8 cellular contexts compared by ENCODE assay signal in genomic region chrX:37847733-37848197, GRCh38. TPM values are rescaled to one million over a fixed set of nuclear protein-coding genes. Genes with fewer than 3 reads are reported as not detected.
DNase-seq lines count a peak whose midpoint lies in the region; ATAC-seq and TF ChIP-seq lines count a peak whose summit lies in the region.

No MANE protein-coding gene starts in this region.

- TF ChIP-seq CTCF in OCI-LY1 (IDR thresholded peaks at IDR 0.05; ENCODE audit: low read length) (no peak), fibroblast of lung (conservative IDR thresholded peaks at IDR 0.05 in 1 of 2, IDR thresholded peaks at IDR 0.05 in 1 of 2; ENCODE audit: low read depth in 1 of 2, low read length in 2 of 2) (no peak)

- H3K9ac ChIP-seq in OCI-LY1 (ENCODE audit: low read length) (peak overlapping the region; percentile 82), fibroblast of lung (ENCODE audit: insufficient read depth, low read length) (peak overlapping the region; percentile 76)

- peaks cover 11% of the 10 kb centered on the region for H3K4me1 ChIP-seq in OCI-LY1 (ENCODE audit: insufficient read depth, low read length, severe bottlenecking)
- H3K4me1 ChIP-seq in fibroblast of lung (ENCODE audit: control insufficient read depth, extremely low read depth, insufficient read depth, low read length) = no peaks in the 10 kb centered on the region

- no peaks in the 10 kb centered on the region for H3K79me2 ChIP-seq in OCI-LY1 (ENCODE audit: insufficient read depth, low read length)
- H3K79me2 ChIP-seq in fibroblast of lung (ENCODE audit: control insufficient read depth, insufficient read depth, low read length) = no peaks in the 10 kb centered on the region

- H3K4me3 ChIP-seq in OCI-LY1 (ENCODE audit: low read depth, low read length, poor library complexity, severe bottlenecking) (peak overlapping the region; percentile 91), fibroblast of lung (replicated peaks in 1 of 4; ENCODE audit: control extremely low read depth in 1 of 4, insufficient read depth in 1 of 4, low read depth in 3 of 4, low read length in 4 of 4) (peak overlapping the region; percentile 58 to 71 (median 68)), skin epidermis (peak overlapping the region; percentile 53 to 78 (median 64))

- H3K27me3 ChIP-seq in OCI-LY1 (ENCODE audit: insufficient read depth, low read length) (no peaks in the 10 kb centered on the region), fibroblast of lung (ENCODE audit: control insufficient read depth, insufficient read depth, low read length) (no peaks in the 10 kb centered on the region)

- H3K9me3 ChIP-seq in OCI-LY1 (ENCODE audit: low read length) (no peaks in the 10 kb centered on the region), fibroblast of lung (ENCODE audit: control insufficient read depth, insufficient read depth, low read depth, low read length) (no peaks in the 10 kb centered on the region)

- no peaks in the 10 kb centered on the region for H3K9me2 ChIP-seq in OCI-LY1 (ENCODE audit: low read depth, low read length)

- H2AFZ ChIP-seq in OCI-LY1 (ENCODE audit: low read length) (peak overlapping the region; percentile 98; the same call in 1 of the 2 replicates), fibroblast of lung (ENCODE audit: low read length) (peak overlapping the region; percentile 83)

- H3K4me2 ChIP-seq in OCI-LY1 (ENCODE audit: low read length) (peak overlapping the region; percentile 72), fibroblast of lung (ENCODE audit: extremely low read depth, insufficient read depth, low read length) (peak overlapping the region; percentile 32)

- no peaks in the 10 kb centered on the region for H4K20me1 ChIP-seq in OCI-LY1 (ENCODE audit: insufficient read depth, low read length)
- no peaks in the 10 kb centered on the region for H4K20me1 ChIP-seq in fibroblast of lung (ENCODE audit: control insufficient read depth, extremely low read depth, insufficient read depth, low read length)

- ATAC-seq in GM19395 (IDR thresholded peaks at IDR 0.05; ENCODE audit: unreplicated experiment) = peak; percentile 38

- no peak for DNase-seq in fibroblast of lung (ENCODE audit: low read depth in 2 of 2)
- DNase-seq in NCI-H1105 (lab: John Stamatoyannopoulos, UW) = no peak
- DNase-seq in RKO (ENCODE audit: low spot score) = no peak
- DNase-seq in islet precursor cell = no peak
- DNase-seq in NOMO-1 treated with dmso at 0.1 percent for 144 hours (lab: John Stamatoyannopoulos, UW; ENCODE audit: unreplicated experiment) = no peak

- H3K27ac ChIP-seq in OCI-LY1 (ENCODE audit: low read depth, low read length, poor library complexity, severe bottlenecking) (no peak overlapping the region), fibroblast of lung (ENCODE audit: insufficient read depth, low read length) (peak overlapping the region; percentile 66), skin epidermis (peak overlapping the region in 18 of 21 experiments; percentile 69 to 93 (median 84))

- H3K36me3 ChIP-seq in OCI-LY1 (ENCODE audit: insufficient read depth, low read length) (no peaks in the 10 kb centered on the region), fibroblast of lung (ENCODE audit: control insufficient read depth, insufficient read depth, low read length) (no peaks in the 10 kb centered on the region)

- H3F3A ChIP-seq in OCI-LY1 (ENCODE audit: insufficient read depth, low read length) = no peaks in the 10 kb centered on the region

RNA-seq across cellular contexts. Expression of gene DYNLT3, which starts 0.4 kb away (rescaled TPM):
- total RNA-seq in fibroblast of lung = 35.7 and 80.6 TPM in 2 replicates
- polyA plus RNA-seq in fibroblast of lung = 40.1 and 59.9 TPM in 2 replicates
- polyA plus RNA-seq in fibroblast of lung (2012) = 35.9 and 48.2 TPM in 2 replicates
- 1.2 and 12.3 TPM in 2 replicates for polyA minus RNA-seq in fibroblast of lung (ENCODE audit: low replicate concordance)
